In genomic region chr9:20220286-20220685, GRCh38 we compare ENCODE assay signal across 14 cellular contexts.
"Had no signal": no experiment of that assay in that cellular context is flagged by ENCODE, and none has a peak within 500 bp of the region (broad histone marks: within the 10 kb centered on the region; RNA-seq: fewer than 3 reads in every experiment).

No MANE protein-coding gene starts in this region.

- H3K27me3 ChIP-seq: testis had no signal

- H3K9me3 ChIP-seq: testis had no signal

- FAIRE-seq: colon, endothelial cell of umbilical vein, TTC549 had no signal

- H3K4me1 ChIP-seq: testis had no signal

- H3K4me3 ChIP-seq: lung, testis had no signal

- ATAC-seq: activated T-cell treated with anti-CD3 and anti-CD28 coated beads, Interleukin-2, amount 50 U/mL, for 4 hours; left cardiac atrium; natural killer cell; stimulated activated naive CD8-positive, alpha-beta T cell treated with anti-CD3 and anti-CD28 coated beads, Interleukin-15, amount 100 ng/mL, for 72 hours had no signal

- H3K27ac ChIP-seq: testis had no signal

- DNase-seq: activated effector memory CD4-positive, alpha-beta T cell treated with anti-CD3 and anti-CD28 coated beads, Interleukin-2, amount 50 U/mL, for 16 hours; activated T-cell treated with anti-CD3 and anti-CD28 coated beads, Interleukin-2, amount 50 U/mL, for 4 hours; hippocampal formation; left cardiac atrium; natural killer cell; nucleus accumbens; stimulated activated CD4-positive, alpha-beta T cell treated with anti-CD3 and anti-CD28 coated beads, Interleukin-4, amount 100 ng/mL, for 4 hours; stimulated activated naive CD8-positive, alpha-beta T cell treated with anti-CD3 and anti-CD28 coated beads, Interleukin-15, amount 100 ng/mL, for 72 hours; T-helper 2 cell; testis had no signal
